In genomic region chr12:6323340-6323994, GRCh38 we compare ENCODE assay signal across 1 cellular context.
TF ChIP-seq lines count a peak whose summit lies in the region.

No MANE protein-coding gene starts in this region.

TF ChIP-seq in HepG2, 621 proteins besides CTCF, POLR2A, EP300 and RAD21 (continued from another document):
- TF ChIP-seq HINFP (CRISPR knock-in tag; IDR thresholded peaks at IDR 0.05; ENCODE audit: low read depth) (no peak), NFAT5 (CRISPR knock-in tag; IDR thresholded peaks at IDR 0.05) (no peak), ZSCAN9 (CRISPR knock-in tag; IDR thresholded peaks at IDR 0.05; ENCODE audit: borderline replicate concordance) (no peak), ZNF775 (CRISPR knock-in tag; IDR thresholded peaks at IDR 0.05; ENCODE audit: borderline replicate concordance) (no peak), ZNF713 (CRISPR knock-in tag; IDR thresholded peaks at IDR 0.05) (no peak), TFDP2 (CRISPR knock-in tag; IDR thresholded peaks at IDR 0.05) (no peak), ZNF136 (CRISPR knock-in tag; IDR thresholded peaks at IDR 0.05; ENCODE audit: low read depth) (no peak), ISL2 (CRISPR knock-in tag; IDR thresholded peaks at IDR 0.05) (no peak), SAFB2 (CRISPR knock-in tag; IDR thresholded peaks at IDR 0.05; ENCODE audit: borderline replicate concordance, low read depth) (no peak), MEIS2 (CRISPR knock-in tag; IDR thresholded peaks at IDR 0.05) (0 out of 2 replicates have a peak, but pooled peaks have one; percentile 23), ZBTB1 (CRISPR knock-in tag; IDR thresholded peaks at IDR 0.05; ENCODE audit: borderline replicate concordance) (no peak), ATF7 (IDR thresholded peaks at IDR 0.05) (no peak), ATF7 (CRISPR knock-in tag; IDR thresholded peaks at IDR 0.05) (no peak), FOXA3 (CRISPR knock-in tag; IDR thresholded peaks at IDR 0.05) (no peak), KAT7 (CRISPR knock-in tag; IDR thresholded peaks at IDR 0.05; ENCODE audit: borderline replicate concordance) (no peak), ARID3A (IDR thresholded peaks at IDR 0.05; ENCODE audit: low read depth, low read length) (no peak), FOSL2 (CRISPR knock-in tag; IDR thresholded peaks at IDR 0.05) (peak; percentile 83), CCAR2 (optimal IDR thresholded peaks at IDR 0.05; ENCODE audit: low read depth, low read length) (no peak), ZNF773 (CRISPR knock-in tag; IDR thresholded peaks at IDR 0.05; ENCODE audit: borderline replicate concordance) (no peak), PAWR (CRISPR knock-in tag; IDR thresholded peaks at IDR 0.05; ENCODE audit: borderline replicate concordance) (no peak), SATB2 (CRISPR knock-in tag; IDR thresholded peaks at IDR 0.05) (no peak), MAZ (IDR thresholded peaks at IDR 0.05; ENCODE audit: borderline replicate concordance, low read depth, low read length) (no peak), MAZ (CRISPR knock-in tag; IDR thresholded peaks at IDR 0.05; ENCODE audit: low read depth) (no peak), ZNF44 (CRISPR knock-in tag; IDR thresholded peaks at IDR 0.05) (no peak), ZNF367 (CRISPR knock-in tag; IDR thresholded peaks at IDR 0.05; ENCODE audit: borderline replicate concordance) (no peak), ZBTB43 (CRISPR knock-in tag; conservative IDR thresholded peaks at IDR 0.05) (0 out of 2 replicates have a peak, but pooled peaks have one; percentile 20), FOXJ3 (CRISPR knock-in tag; IDR thresholded peaks at IDR 0.05; ENCODE audit: borderline replicate concordance) (0 out of 2 replicates have a peak, but pooled peaks have one; percentile 21), ZNF652 (CRISPR knock-in tag; IDR thresholded peaks at IDR 0.05; ENCODE audit: borderline replicate concordance, low read depth) (no peak), AKNA (CRISPR knock-in tag; IDR thresholded peaks at IDR 0.05; ENCODE audit: borderline replicate concordance) (no peak), ZMYM3 (CRISPR knock-in tag; IDR thresholded peaks at IDR 0.05) (no peak)
- TF ChIP-seq, protein P1, sequence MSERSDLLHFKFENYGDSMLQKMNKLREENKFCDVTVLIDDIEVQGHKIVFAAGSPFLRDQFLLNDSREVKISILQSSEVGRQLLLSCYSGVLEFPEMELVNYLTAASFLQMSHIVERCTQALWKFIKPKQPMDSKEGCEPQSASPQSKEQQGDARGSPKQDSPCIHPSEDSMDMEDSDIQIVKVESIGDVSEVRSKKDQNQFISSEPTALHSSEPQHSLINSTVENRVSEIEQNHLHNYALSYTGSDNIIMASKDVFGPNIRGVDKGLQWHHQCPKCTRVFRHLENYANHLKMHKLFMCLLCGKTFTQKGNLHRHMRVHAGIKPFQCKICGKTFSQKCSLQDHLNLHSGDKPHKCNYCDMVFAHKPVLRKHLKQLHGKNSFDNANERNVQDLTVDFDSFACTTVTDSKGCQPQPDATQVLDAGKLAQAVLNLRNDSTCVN (CRISPR knock-in tag; IDR thresholded peaks at IDR 0.05; ENCODE audit: borderline replicate concordance) = no peak
- TF ChIP-seq, protein P2, sequence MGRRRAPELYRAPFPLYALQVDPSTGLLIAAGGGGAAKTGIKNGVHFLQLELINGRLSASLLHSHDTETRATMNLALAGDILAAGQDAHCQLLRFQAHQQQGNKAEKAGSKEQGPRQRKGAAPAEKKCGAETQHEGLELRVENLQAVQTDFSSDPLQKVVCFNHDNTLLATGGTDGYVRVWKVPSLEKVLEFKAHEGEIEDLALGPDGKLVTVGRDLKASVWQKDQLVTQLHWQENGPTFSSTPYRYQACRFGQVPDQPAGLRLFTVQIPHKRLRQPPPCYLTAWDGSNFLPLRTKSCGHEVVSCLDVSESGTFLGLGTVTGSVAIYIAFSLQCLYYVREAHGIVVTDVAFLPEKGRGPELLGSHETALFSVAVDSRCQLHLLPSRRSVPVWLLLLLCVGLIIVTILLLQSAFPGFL (CRISPR knock-in tag; IDR thresholded peaks at IDR 0.05) = no peak
- TF ChIP-seq, protein P3, sequence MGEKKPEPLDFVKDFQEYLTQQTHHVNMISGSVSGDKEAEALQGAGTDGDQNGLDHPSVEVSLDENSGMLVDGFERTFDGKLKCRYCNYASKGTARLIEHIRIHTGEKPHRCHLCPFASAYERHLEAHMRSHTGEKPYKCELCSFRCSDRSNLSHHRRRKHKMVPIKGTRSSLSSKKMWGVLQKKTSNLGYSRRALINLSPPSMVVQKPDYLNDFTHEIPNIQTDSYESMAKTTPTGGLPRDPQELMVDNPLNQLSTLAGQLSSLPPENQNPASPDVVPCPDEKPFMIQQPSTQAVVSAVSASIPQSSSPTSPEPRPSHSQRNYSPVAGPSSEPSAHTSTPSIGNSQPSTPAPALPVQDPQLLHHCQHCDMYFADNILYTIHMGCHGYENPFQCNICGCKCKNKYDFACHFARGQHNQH (CRISPR knock-in tag; IDR thresholded peaks at IDR 0.05) = no peak
- TF ChIP-seq, protein P4, sequence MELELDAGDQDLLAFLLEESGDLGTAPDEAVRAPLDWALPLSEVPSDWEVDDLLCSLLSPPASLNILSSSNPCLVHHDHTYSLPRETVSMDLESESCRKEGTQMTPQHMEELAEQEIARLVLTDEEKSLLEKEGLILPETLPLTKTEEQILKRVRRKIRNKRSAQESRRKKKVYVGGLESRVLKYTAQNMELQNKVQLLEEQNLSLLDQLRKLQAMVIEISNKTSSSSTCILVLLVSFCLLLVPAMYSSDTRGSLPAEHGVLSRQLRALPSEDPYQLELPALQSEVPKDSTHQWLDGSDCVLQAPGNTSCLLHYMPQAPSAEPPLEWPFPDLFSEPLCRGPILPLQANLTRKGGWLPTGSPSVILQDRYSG (CRISPR knock-in tag; IDR thresholded peaks at IDR 0.05) = no peak
